Comparison of ENCODE assay signal across 8 cellular contexts in genomic region chr14:77032854-77033621, GRCh38. TPM values are rescaled to one million over a fixed set of nuclear protein-coding genes. Genes with fewer than 3 reads are reported as not detected.
DNase-seq lines count a peak whose midpoint lies in the region; ATAC-seq and TF ChIP-seq lines count a peak whose summit lies in the region.

No MANE protein-coding gene starts in this region.

- H3K4me1 Mint-ChIP-seq in chondrocyte (ENCODE audit: low read depth) = peaks cover 72% of the 10 kb centered on the region

- H3K27ac Mint-ChIP-seq in chondrocyte (ENCODE audit: unreplicated experiment) = peak overlapping the region; percentile 96

- peak overlapping the region; percentile 28 to 64; a peak in 3 of 4 replicates for H3K4me3 ChIP-seq in DND-41 (ENCODE audit: low read depth in 1 of 2, low read length in 2 of 2)

- H2AFZ ChIP-seq in DND-41 (ENCODE audit: low read depth, low read length) = peak overlapping the region; percentile 79

- peak overlapping the region; percentile 78 for H3K27ac ChIP-seq in DND-41 (ENCODE audit: low read length)

- no peaks in the 10 kb centered on the region for H4K20me1 ChIP-seq in DND-41 (ENCODE audit: insufficient read depth, low read length)

- TF ChIP-seq CTCF in DND-41 (IDR thresholded peaks at IDR 0.05; ENCODE audit: borderline replicate concordance, extremely low read depth, low read length, poor library complexity, severe bottlenecking) (no peak), chondrocyte (IDR thresholded peaks at IDR 0.05) (peak; percentile 49)

- H3K9me3 Mint-ChIP-seq in chondrocyte (ENCODE audit: low read depth) = no peaks in the 10 kb centered on the region

- no peaks in the 10 kb centered on the region for H3K36me3 Mint-ChIP-seq in chondrocyte (ENCODE audit: low read depth)

- H3K4me3 Mint-ChIP-seq in chondrocyte (ENCODE audit: unreplicated experiment) = peak overlapping the region; percentile 74

- peak overlapping the region; percentile 83 for H3K4me2 ChIP-seq in DND-41 (ENCODE audit: insufficient read depth, low read length)

- H3K27me3 Mint-ChIP-seq in chondrocyte (ENCODE audit: low read depth) = no peaks in the 10 kb centered on the region

- H3K79me2 ChIP-seq in DND-41 (ENCODE audit: insufficient read depth, low read length) = peaks cover 5% of the 10 kb centered on the region; the same call in 1 of the 2 replicates

- peak; percentile 86 for DNase-seq in DND-41
- peak; percentile 53 to 89 for DNase-seq in NCI-H446 (lab: John Stamatoyannopoulos, UW)
- peak; percentile 63 for DNase-seq in activated CD4-positive, CD25-positive, alpha-beta regulatory T cell treated with anti-CD3 and anti-CD28 coated beads, Interleukin-2, amount 50 U/mL, for 72 hours
- DNase-seq in chondrocyte (ENCODE audit: low spot score) = peak; percentile 94
- DNase-seq in kidney tubule cell (ENCODE audit: low spot score) = peak; percentile 99
- peak; percentile 66 to 73 for DNase-seq in stimulated activated CD4-positive, alpha-beta T cell treated with anti-CD3 and anti-CD28 coated beads, Interleukin-15, amount 100 ng/mL, for 48 hours (ENCODE audit: low read depth in 2 of 2)

- peak overlapping the region; percentile 79 for H3K9ac ChIP-seq in DND-41 (ENCODE audit: low read depth, low read length)

- peaks cover 50% of the 10 kb centered on the region for H3K4me1 ChIP-seq in DND-41 (ENCODE audit: insufficient read depth, low read length)

- H3K9me3 ChIP-seq in DND-41 (ENCODE audit: insufficient read depth, low read length, severe bottlenecking) = no peaks in the 10 kb centered on the region

- peak; percentile 69; the same call in 2 of the 3 replicates for ATAC-seq in DND-41 (ENCODE audit: insufficient read depth, low read depth)
- peak; percentile 20 for ATAC-seq in HG03139 (IDR thresholded peaks at IDR 0.05; ENCODE audit: unreplicated experiment)
- no peak for ATAC-seq in HG02840 (IDR thresholded peaks at IDR 0.05; ENCODE audit: low FRiP score, unreplicated experiment)

- H3K36me3 ChIP-seq in DND-41 (ENCODE audit: insufficient read depth, low read length) = no peaks in the 10 kb centered on the region

- H3K27me3 ChIP-seq in DND-41 (ENCODE audit: insufficient read depth, low read length, poor library complexity) = no peaks in the 10 kb centered on the region

RNA-seq across cellular contexts. Expression of gene IRF2BPL, which starts 4.5 kb away (rescaled TPM):
- total RNA-seq in chondrocyte = 56.0 to 61.9 TPM (median 56.7 TPM) in 3 replicates
